8 cellular contexts compared by ENCODE assay signal in genomic region chr14:93116676-93117200, GRCh38. TPM values are rescaled to one million over a fixed set of nuclear protein-coding genes. Genes with fewer than 3 reads are reported as not detected.
A peak's percentile ranks its signal among the peaks of the same experiment; 100 is the strongest.
DNase-seq lines count a peak whose midpoint lies in the region; ATAC-seq, FAIRE-seq and TF ChIP-seq lines count a peak whose summit lies in the region.

No MANE protein-coding gene starts in this region.

- 61% methylated on average over 10 of the region's 11 CpGs for WGBS in HepG2 (ENCODE audit: low lambda C conversion rate)
- 87 to 89% methylated on average over 11 of the region's 11 CpGs for WGBS in lower leg skin, 2 donors

- H3K27me3 ChIP-seq in HepG2 (ENCODE audit: control insufficient read depth in 1 of 2, insufficient read depth in 2 of 2, low read length in 2 of 2): no peaks in the 10 kb centered on the region; a peak in 1 of 5 replicates
- no peaks in the 10 kb centered on the region for H3K27me3 ChIP-seq in thoracic aorta (replicated peaks; ENCODE audit: insufficient read depth)

- in situ Hi-C loops in HepG2 (cut with HindIII; ENCODE audit: extremely low pct_ligation_motif_present, low pct_unique_long_range_greater_than_20kb): loop anchor here (10.0 kb wide), 1 partner anchor 162 kb away; no protein-coding TSS in a partner anchor

- H3K9me3 ChIP-seq in HepG2 (ENCODE audit: low read length) (no peaks in the 10 kb centered on the region), thoracic aorta (no peaks in the 10 kb centered on the region)

- TF ChIP-seq RAD21 in HepG2 (CRISPR knock-in tag; IDR thresholded peaks at IDR 0.05): no peak

- peaks cover 45% of the 10 kb centered on the region for H3K4me1 ChIP-seq in HepG2 (ENCODE audit: insufficient read depth, low read length)
- peaks cover 15 to 34% of the 10 kb centered on the region in 2 donors for H3K4me1 ChIP-seq in thoracic aorta (ENCODE audit: control insufficient read depth in 1 of 2, low read depth in 2 of 2)

- no peaks in the 10 kb centered on the region for H3K27me3 Mint-ChIP-seq in activated CD4-positive, alpha-beta T cell treated with anti-CD3 and anti-CD28 coated beads, Interleukin-2, amount 10 ng/mL, durations not matched to agents 24 days and 14 days
- no peaks in the 10 kb centered on the region for H3K27me3 Mint-ChIP-seq in activated naive CD8-positive, alpha-beta T cell treated with anti-CD3 and anti-CD28 coated beads for 36 hours

- ATAC-seq in HepG2 (no peak), thoracic aorta (ENCODE audit: insufficient number of reproducible peaks, low FRiP score, low read depth) (no peak), HG03354 (IDR thresholded peaks at IDR 0.05; ENCODE audit: poor library complexity, severe bottlenecking, unreplicated experiment) (no peak)

- H3K27ac Mint-ChIP-seq in activated CD4-positive, alpha-beta T cell treated with anti-CD3 and anti-CD28 coated beads, Interleukin-2, amount 10 ng/mL, durations not matched to agents 24 days and 14 days: peak overlapping the region; percentile 68
- H3K27ac Mint-ChIP-seq in activated naive CD8-positive, alpha-beta T cell treated with anti-CD3 and anti-CD28 coated beads for 36 hours: peak overlapping the region; percentile 79

- peaks cover 26% of the 10 kb centered on the region for H3K4me1 Mint-ChIP-seq in activated CD4-positive, alpha-beta T cell treated with anti-CD3 and anti-CD28 coated beads, Interleukin-2, amount 10 ng/mL, durations not matched to agents 24 days and 14 days
- H3K4me1 Mint-ChIP-seq in activated naive CD8-positive, alpha-beta T cell treated with anti-CD3 and anti-CD28 coated beads for 36 hours: peaks cover 27% of the 10 kb centered on the region

- no peak overlapping the region for H2AFZ ChIP-seq in HepG2 (ENCODE audit: low read length)

- peaks cover 2% of the 10 kb centered on the region for H3K36me3 Mint-ChIP-seq in activated CD4-positive, alpha-beta T cell treated with anti-CD3 and anti-CD28 coated beads, Interleukin-2, amount 10 ng/mL, durations not matched to agents 24 days and 14 days (ENCODE audit: low read depth)
- H3K36me3 Mint-ChIP-seq in activated naive CD8-positive, alpha-beta T cell treated with anti-CD3 and anti-CD28 coated beads for 36 hours: peaks cover 2% of the 10 kb centered on the region

- intact Hi-C loops in activated CD4-positive, alpha-beta T cell treated with anti-CD3 and anti-CD28 coated beads, Interleukin-2, amount 10 ng/mL, durations not matched to agents 24 days and 14 days (cut with micrococcal nuclease): loop anchor here (5.0 kb wide), 1 partner anchor 91 kb away; the partner anchor contains the start of genes GON7 and UBR7
- intact Hi-C loops in HepG2 (cut with micrococcal nuclease; ENCODE audit: unreplicated experiment) (loop anchor here (10.0 kb wide), 2 partner anchors 58 to 82 kb away; no protein-coding TSS in a partner anchor), lower leg skin (cut with DNase I; ENCODE audit: low total_unique reads) (loop anchor here (10.0 kb wide), 1 partner anchor 98 kb away; no protein-coding TSS in a partner anchor)

- peaks cover 3% of the 10 kb centered on the region for H3K79me2 ChIP-seq in HepG2 (ENCODE audit: insufficient read depth, low read length)

- POLR2A ChIA-PET in HepG2 (lab: Yijun Ruan, JAX): interaction anchor here (1.2 kb wide), 1 partner anchor 16 kb away, joined by 5 read pairs; no protein-coding TSS in a partner anchor

- TF ChIP-seq CTCF in HepG2 (CRISPR knock-in tag; IDR thresholded peaks at IDR 0.05) (no peak), thoracic aorta (IDR thresholded peaks at IDR 0.05) (no peak), lower leg skin (IDR thresholded peaks at IDR 0.05) (no peak)

- H3K4me3 Mint-ChIP-seq in activated CD4-positive, alpha-beta T cell treated with anti-CD3 and anti-CD28 coated beads, Interleukin-2, amount 10 ng/mL, durations not matched to agents 24 days and 14 days: peak overlapping the region; percentile 76
- peak overlapping the region; percentile 77 for H3K4me3 Mint-ChIP-seq in activated naive CD8-positive, alpha-beta T cell treated with anti-CD3 and anti-CD28 coated beads for 36 hours

- H3K9ac ChIP-seq in HepG2 (ENCODE audit: insufficient read depth, low read depth, low read length): peak overlapping the region; percentile 73

- no peaks in the 10 kb centered on the region for H3K9me3 Mint-ChIP-seq in activated CD4-positive, alpha-beta T cell treated with anti-CD3 and anti-CD28 coated beads, Interleukin-2, amount 10 ng/mL, durations not matched to agents 24 days and 14 days
- H3K9me3 Mint-ChIP-seq in activated naive CD8-positive, alpha-beta T cell treated with anti-CD3 and anti-CD28 coated beads for 36 hours: no peaks in the 10 kb centered on the region

- H3K4me2 ChIP-seq in HepG2 (ENCODE audit: low read depth, low read length): peak overlapping the region; percentile 98

- TF ChIP-seq POLR2A in HepG2 (IDR thresholded peaks at IDR 0.05; ENCODE audit: insufficient read depth in 1 of 2, low read depth in 2 of 2, low read length in 2 of 2) (no peak), lower leg skin (IDR thresholded peaks at IDR 0.05) (no peak)

- DNase-seq in activated CD4-positive, alpha-beta T cell treated with anti-CD3 and anti-CD28 coated beads, Interleukin-2, amount 10 ng/mL, durations not matched to agents 24 days and 14 days: no peak
- DNase-seq in activated CD4-positive, alpha-beta T cell treated with anti-CD3 and anti-CD28 coated beads for 1 hour: no peak
- DNase-seq in activated naive CD8-positive, alpha-beta T cell treated with anti-CD3 and anti-CD28 coated beads for 36 hours: no peak
- DNase-seq in HepG2 (ENCODE audit: low spot score): no peak
- no peak for DNase-seq in thoracic aorta (ENCODE audit: low spot score)
- DNase-seq in lower leg skin (ENCODE audit: low spot score in 2 of 2): no peak
- DNase-seq in NCI-H146 treated with DMSO at 0.1 percent for 48 hours (lab: John Stamatoyannopoulos, UW; ENCODE audit: unreplicated experiment): no peak

- no TSS peak for BruUV-seq in HepG2 (replicated peaks; lab: Mats Ljungman, UMichigan)

- TF ChIP-seq EP300 in HepG2 (IDR thresholded peaks at IDR 0.05; ENCODE audit: low read depth in 2 of 2, low read length in 2 of 2) (no peak), HepG2 (CRISPR knock-in tag; IDR thresholded peaks at IDR 0.05; ENCODE audit: borderline replicate concordance) (no peak)

- peak overlapping the region; percentile 49 for H3K27ac ChIP-seq in HepG2 (ENCODE audit: extremely low read length, insufficient read depth, low read length)
- H3K27ac ChIP-seq in thoracic aorta: peak overlapping the region; percentile 92 to 98

- H3K4me3 ChIP-seq in HepG2 (replicated peaks in 1 of 3; ENCODE audit: insufficient read depth in 1 of 3, low read depth in 2 of 3, low read length in 3 of 3) (peak overlapping the region; percentile 64 to 79 (median 79)), thoracic aorta (peak overlapping the region; percentile 93), lower leg skin (ENCODE audit: low read depth, poor library complexity, severe bottlenecking) (no peak overlapping the region)

- FAIRE-seq in HepG2 (lab: Jason Lieb, UNC): no peak

- CTCF ChIA-PET in HepG2 (lab: Yijun Ruan, JAX; ENCODE audit: low intra/inter-chr PET ratio, low total read pairs): interaction anchor here (1.3 to 2.2 kb wide), 3 partner anchors 16 to 102 kb away, joined by 4 to 10 read pairs (median 6); no protein-coding TSS in a partner anchor

- H3K36me3 ChIP-seq in HepG2 (replicated peaks in 1 of 2; ENCODE audit: control insufficient read depth in 1 of 2, insufficient read depth in 2 of 2, low read length in 2 of 2) (no peaks in the 10 kb centered on the region), thoracic aorta (no peaks in the 10 kb centered on the region)

- no peaks in the 10 kb centered on the region for H4K20me1 ChIP-seq in HepG2 (ENCODE audit: insufficient read depth, low read length)

RNA-seq across cellular contexts. Expression of gene ITPK1, which starts 1.0 kb away (rescaled TPM):
- total RNA-seq in activated CD4-positive, alpha-beta T cell treated with anti-CD3 and anti-CD28 coated beads, Interleukin-2, amount 10 ng/mL, durations not matched to agents 24 days and 14 days: 71.0 and 73.9 TPM in 2 replicates
- 10 to 100 TPM; 87.0 to 87.4 TPM for total RNA-seq in activated naive CD8-positive, alpha-beta T cell treated with anti-CD3 and anti-CD28 coated beads for 36 hours
- total RNA-seq in HepG2 (2016; rRNA removed; fragmentation: Illumina TruSeq; extraction: Trizol): 20.5 and 28.1 TPM in 2 replicates
- 8.4 and 11.5 TPM in 2 replicates for total RNA-seq in HepG2 (2016; cell fraction: cytosol; rRNA removed; fragmentation: Illumina TruSeq; extraction: Trizol; ENCODE audit: low read depth)
- 15.9 and 20.1 TPM in 2 replicates for total RNA-seq in HepG2 (2016; cell fraction: insoluble cytoplasmic fraction; rRNA removed; fragmentation: Illumina TruSeq; extraction: Trizol)
- total RNA-seq in HepG2 (2016; cell fraction: membrane; rRNA removed; fragmentation: Illumina TruSeq; extraction: Trizol): 31.0 and 31.9 TPM in 2 replicates
- total RNA-seq in HepG2 (2016; cell fraction: nucleus; rRNA removed; fragmentation: Illumina TruSeq; extraction: Trizol): 11.8 and 15.8 TPM in 2 replicates
- polyA plus RNA-seq in HepG2 (2011; rRNA removed): 47.5 and 64.2 TPM in 2 replicates
- 30.0 and 37.2 TPM in 2 replicates for polyA plus RNA-seq in HepG2 (2011; cell fraction: cytosol; rRNA removed)
- 30.6 and 37.4 TPM in 2 replicates for polyA plus RNA-seq in HepG2 (2011; cell fraction: nucleus; rRNA removed)
- 17.7 and 18.1 TPM in 2 replicates for polyA plus RNA-seq in HepG2 (2012)
- 21.3 and 21.6 TPM in 2 replicates for polyA plus RNA-seq in HepG2 (2016; cell fraction: cytosol; fragmentation: Illumina TruSeq; extraction: Trizol; ENCODE audit: low read depth)
- 28.1 and 40.5 TPM in 2 replicates for polyA plus RNA-seq in HepG2 (2016; cell fraction: insoluble cytoplasmic fraction; fragmentation: Illumina TruSeq; extraction: Trizol; ENCODE audit: low read depth)
- 43.7 and 50.0 TPM in 2 replicates for polyA plus RNA-seq in HepG2 (2016; cell fraction: membrane; fragmentation: Illumina TruSeq; extraction: Trizol; ENCODE audit: low read depth)
- 24.0 and 25.1 TPM in 2 replicates for polyA plus RNA-seq in HepG2 (2016; cell fraction: nucleus; fragmentation: Illumina TruSeq; extraction: Trizol; ENCODE audit: insufficient read depth, low read depth)
- polyA minus RNA-seq in HepG2 (2011; rRNA and poly(A)+ RNA removed; ENCODE audit: low replicate concordance): 147 and 407 TPM in 2 replicates
- polyA minus RNA-seq in HepG2 (2011; cell fraction: cytosol; rRNA and poly(A)+ RNA removed): 32.5 and 39.1 TPM in 2 replicates
- polyA minus RNA-seq in HepG2 (2011; cell fraction: nucleus; rRNA and poly(A)+ RNA removed): 12.5 and 17.4 TPM in 2 replicates
- total RNA-seq in thoracic aorta: 10 to 100 TPM; 53.8 to 85.0 TPM
- 10 to 100 TPM; 37.5 to 47.5 (median 41.4) TPM for total RNA-seq in lower leg skin
